In genomic region chr4:30245140-30245539, GRCh38 we compare ENCODE assay signal across 13 cellular contexts.
DNase-seq lines count a peak whose midpoint lies in the region; TF ChIP-seq lines count a peak whose summit lies in the region.
"Had no signal": no experiment of that assay in that cellular context is flagged by ENCODE, and none has a peak within 500 bp of the region (broad histone marks: within the 10 kb centered on the region; RNA-seq: fewer than 3 reads in every experiment).

No MANE protein-coding gene starts in this region.

- H2AFZ ChIP-seq in SU-DHL-6 (ENCODE audit: low read depth, low read length, severe bottlenecking), result peak overlapping the region; percentile 41

- peaks cover 6% of the 10 kb centered on the region; the same call in 1 of the 2 replicates for H3K9me3 ChIP-seq in SU-DHL-6 (ENCODE audit: insufficient read depth, low read length)

- no peak for TF ChIP-seq CTCF in SU-DHL-6 (IDR thresholded peaks at IDR 0.05; ENCODE audit: insufficient read depth, low read length, poor library complexity, severe bottlenecking)

- DNase-seq in M059J (ENCODE audit: low read depth), result peak; percentile 6
- DNase-seq in OCI-M1 (lab: John Stamatoyannopoulos, UW), result peak; percentile 36
- no peak for DNase-seq in mucosa of gallbladder (ENCODE audit: low spot score)
- DNase-seq in NCI-H1436 treated with DMSO at 0.1 percent for 48 hours (lab: John Stamatoyannopoulos, UW), result no peak
- DNase-seq in COLO829 (ENCODE audit: low spot score), result no peak
- no peak for DNase-seq in activated gamma-delta T cell treated with Interleukin-2 at 50 U/mL for 16 hours
- DNase-seq: C1 segment of cervical spinal cord; CD4-positive, alpha-beta T cell; DMS153; DMS79 treated with DMSO at 0.1 percent for 48 hours; EL; IMR-90 had no signal

- no peaks in the 10 kb centered on the region for H4K20me1 ChIP-seq in SU-DHL-6 (ENCODE audit: low read depth, low read length)

- no peak overlapping the region for H3K27ac ChIP-seq in SU-DHL-6 (ENCODE audit: low read depth, low read length)

- H3K4me3 ChIP-seq in SU-DHL-6 (ENCODE audit: insufficient read depth, low read length, poor library complexity, severe bottlenecking), result no peak overlapping the region

- no peaks in the 10 kb centered on the region for H3K36me3 ChIP-seq in SU-DHL-6 (ENCODE audit: low read length)

- H3K79me2 ChIP-seq in SU-DHL-6 (ENCODE audit: insufficient read depth, low read length), result no peaks in the 10 kb centered on the region

- H3K9me2 ChIP-seq in SU-DHL-6 (replicated peaks; ENCODE audit: insufficient read depth, low read length), result no peaks in the 10 kb centered on the region

- no peak overlapping the region for H3K9ac ChIP-seq in SU-DHL-6 (ENCODE audit: low read length)

- no peaks in the 10 kb centered on the region for H3K27me3 ChIP-seq in SU-DHL-6 (ENCODE audit: low read length)

- no peak overlapping the region for H3K4me2 ChIP-seq in SU-DHL-6 (ENCODE audit: low read depth, low read length, poor library complexity, severe bottlenecking)

- H3F3A ChIP-seq in SU-DHL-6 (ENCODE audit: insufficient read depth), result no peaks in the 10 kb centered on the region

Comparison
In these comparisons a context has a peak if more than half of its experiments do, and no peak if none do; other contexts are left out.
1. DNase-seq: peak in M059J (single experiment) and OCI-M1 (single experiment); none in mucosa of gallbladder (single experiment), NCI-H1436 treated with DMSO at 0.1 percent for 48 hours (single experiment), COLO829 (single experiment) and activated gamma-delta T cell treated with Interleukin-2 at 50 U/mL for 16 hours (single experiment).